In genomic region chr2:101205521-101205998, GRCh38 we compare ENCODE assay signal across 8 cellular contexts. TPM values are rescaled to one million over a fixed set of nuclear protein-coding genes. Genes with fewer than 3 reads are reported as not detected.
DNase-seq lines count a peak whose midpoint lies in the region; ATAC-seq, FAIRE-seq and TF ChIP-seq lines count a peak whose summit lies in the region.

No MANE protein-coding gene starts in this region.

- H3K27ac ChIP-seq in keratinocyte (ENCODE audit: control insufficient read depth, insufficient read depth, low read length): peak overlapping the region; percentile 56

- ATAC-seq in GM21423 (IDR thresholded peaks at IDR 0.05; ENCODE audit: unreplicated experiment): peak; percentile 69
- no peak for ATAC-seq in HG02840 (IDR thresholded peaks at IDR 0.05; ENCODE audit: low FRiP score, unreplicated experiment)

- H3K27me3 ChIP-seq in keratinocyte (ENCODE audit: control insufficient read depth, extremely low read depth, insufficient read depth, low read length): no peaks in the 10 kb centered on the region

- no peaks in the 10 kb centered on the region for H3K79me2 ChIP-seq in keratinocyte (ENCODE audit: control insufficient read depth, insufficient read depth, low read length)

- H3K4me1 ChIP-seq in keratinocyte (ENCODE audit: control insufficient read depth, extremely low read depth, insufficient read depth, low read length): peaks cover 8% of the 10 kb centered on the region

- no peaks in the 10 kb centered on the region for H3K9me3 ChIP-seq in keratinocyte (ENCODE audit: control insufficient read depth, low read depth, low read length)

- peak; percentile 52 for TF ChIP-seq CTCF in cardiac fibroblast (IDR thresholded peaks at IDR 0.05; ENCODE audit: low read depth, low read length)
- TF ChIP-seq CTCF in keratinocyte (optimal IDR thresholded peaks at IDR 0.05 in 1 of 3, IDR thresholded peaks at IDR 0.05 in 1 of 3, conservative IDR thresholded peaks at IDR 0.05 in 1 of 3; ENCODE audit: extremely low read depth in 1 of 3, insufficient read depth in 2 of 3, low read length in 3 of 3): peak; percentile 58 to 81 (median 63)

- no peaks in the 10 kb centered on the region for H3K36me3 ChIP-seq in keratinocyte (ENCODE audit: control insufficient read depth in 2 of 2, extremely low read depth in 1 of 2, insufficient read depth in 2 of 2, low read length in 2 of 2)

- H2AFZ ChIP-seq in keratinocyte (ENCODE audit: control insufficient read depth, low read length): peak overlapping the region; percentile 90

- FAIRE-seq in keratinocyte (lab: Jason Lieb, UNC): peak; percentile 73

- dilution Hi-C loops in keratinocyte (cut with MboI; ENCODE audit: extremely low pct_ligation_motif_present, low sequenced_read_pairs): loop anchor here (25.0 kb wide), 1 partner anchor 168 kb away; no protein-coding TSS in a partner anchor

- peak overlapping the region; percentile 87 for H3K4me2 ChIP-seq in keratinocyte (ENCODE audit: control insufficient read depth, extremely low read depth, insufficient read depth, low read depth, low read length)

- H3K9ac ChIP-seq in keratinocyte (ENCODE audit: control insufficient read depth, extremely low read depth, insufficient read depth, low read length): peak overlapping the region; percentile 61

- H3K4me3 ChIP-seq in cardiac fibroblast (replicated peaks in 1 of 2; ENCODE audit: low read depth in 2 of 2, low read length in 2 of 2) (peak overlapping the region in 1 of 2 donors; percentile 14), keratinocyte (ENCODE audit: control insufficient read depth in 2 of 3, extremely low read depth in 1 of 3, insufficient read depth in 2 of 3, low read depth in 1 of 3, low read length in 3 of 3) (peak overlapping the region in 2 of 3 experiments; percentile 52 to 54)

- no peaks in the 10 kb centered on the region for H4K20me1 ChIP-seq in keratinocyte (ENCODE audit: control insufficient read depth, extremely low read depth, insufficient read depth, low read length)

- no peaks in the 10 kb centered on the region for H3K9me1 ChIP-seq in keratinocyte (ENCODE audit: control insufficient read depth, extremely low read depth, insufficient read depth, low read length)

- peak; percentile 83 for DNase-seq in AG08396 (ENCODE audit: low spot score)
- peak; percentile 71 for DNase-seq in NCI-H2107 treated with DMSO at 0.1 percent for 48 hours (lab: John Stamatoyannopoulos, UW; ENCODE audit: unreplicated experiment)
- DNase-seq in UCSD-AML1 (lab: John Stamatoyannopoulos, UW; ENCODE audit: unreplicated experiment): peak; percentile 50
- peak; percentile 86 to 91 for DNase-seq in cardiac fibroblast (ENCODE audit: low read depth in 2 of 2)
- DNase-seq in keratinocyte (ENCODE audit: low read depth, low spot score): peak; percentile 52
- peak; percentile 12 to 25 for DNase-seq in stimulated activated CD4-positive, alpha-beta T cell treated with anti-CD3 and anti-CD28 coated beads, Interleukin-15, amount 100 ng/mL, for 48 hours (ENCODE audit: low read depth in 2 of 2)

RNA-seq across cellular contexts. Expression of gene CNOT11, which starts 47.1 kb away (rescaled TPM):
- polyA plus RNA-seq in keratinocyte: 46.0 to 83.1 TPM (median 81.1 TPM) in 3 replicates
- polyA plus RNA-seq in keratinocyte (2011; ENCODE audit: low read depth): 20.8 TPM
- polyA plus RNA-seq in keratinocyte (2011; cell fraction: cytosol; rRNA removed): 69.5 and 98.6 TPM in 2 replicates
- 90.7 and 95.7 TPM in 2 replicates for polyA plus RNA-seq in keratinocyte (2011; cell fraction: nucleus; rRNA removed)
- polyA plus RNA-seq in keratinocyte (2012; ENCODE audit: low replicate concordance): 25.7 and 29.6 TPM in 2 replicates
- polyA minus RNA-seq in keratinocyte: 48.2 to 76.0 TPM (median 73.5 TPM) in 3 replicates
- polyA minus RNA-seq in keratinocyte (2011; cell fraction: cytosol; rRNA and poly(A)+ RNA removed): 39.1 TPM
- 21.6 and 33.7 TPM in 2 replicates for polyA minus RNA-seq in keratinocyte (2011; cell fraction: nucleus; rRNA and poly(A)+ RNA removed)

RNA-seq across cellular contexts. Expression of gene TBC1D8, which starts 54.4 kb away (rescaled TPM):
- polyA plus RNA-seq in keratinocyte: 10.4 to 13.8 TPM (median 12.6 TPM) in 3 replicates
- polyA plus RNA-seq in keratinocyte (2011; ENCODE audit: low read depth): 14.3 TPM
- polyA plus RNA-seq in keratinocyte (2011; cell fraction: cytosol; rRNA removed): 5.1 and 6.1 TPM in 2 replicates
- 46.9 and 56.0 TPM in 2 replicates for polyA plus RNA-seq in keratinocyte (2011; cell fraction: nucleus; rRNA removed)
- polyA plus RNA-seq in keratinocyte (2012; ENCODE audit: low replicate concordance): 7.2 and 16.5 TPM in 2 replicates
- 13.5 to 33.2 TPM (median 21.9 TPM) in 3 replicates for polyA minus RNA-seq in keratinocyte
- 5.2 TPM for polyA minus RNA-seq in keratinocyte (2011; cell fraction: cytosol; rRNA and poly(A)+ RNA removed)
- polyA minus RNA-seq in keratinocyte (2011; cell fraction: nucleus; rRNA and poly(A)+ RNA removed): 15.9 and 22.5 TPM in 2 replicates

Comparison
In these comparisons a context has a peak if more than half of its experiments do, and no peak if none do; other contexts are left out.
1. DNase-seq: peak in every context shown above with its lines; median percentile 88 in cardiac fibroblast; 83 in AG08396; 71 in NCI-H2107 treated with DMSO at 0.1 percent for 48 hours; 52 in keratinocyte; 50 in UCSD-AML1; 18 in stimulated activated CD4-positive, alpha-beta T cell treated with anti-CD3 and anti-CD28 coated beads, Interleukin-15, amount 100 ng/mL, for 48 hours.